ENCODE assay signal across 21 cellular contexts in the genomic region with DNA sequence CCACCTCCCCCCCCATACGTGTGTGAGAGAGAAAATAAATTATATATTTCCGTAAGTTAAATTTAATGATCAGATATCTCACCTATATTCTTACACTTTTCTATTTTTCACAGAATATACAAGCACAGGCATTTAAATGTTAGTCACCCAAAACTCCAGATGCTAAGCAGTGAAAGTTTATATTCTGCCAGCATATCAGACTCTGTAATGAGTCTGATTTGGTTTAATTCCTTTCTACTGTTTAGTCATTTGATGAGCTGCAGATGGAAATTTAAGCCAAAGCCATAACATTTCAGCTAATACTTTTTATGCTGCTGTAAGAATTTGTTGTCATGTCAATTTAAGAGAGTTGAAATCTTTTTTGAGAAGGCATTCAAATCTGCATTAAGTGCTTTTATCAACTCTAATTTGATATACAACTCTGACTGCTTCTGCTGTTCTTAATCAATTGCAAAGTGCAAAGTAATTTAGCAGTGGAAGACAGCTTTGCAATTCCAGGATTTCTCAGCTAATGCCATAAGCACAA. TPM values are rescaled to one million over a fixed set of nuclear protein-coding genes. Genes with fewer than 3 reads are reported as not detected.
A peak's percentile ranks its signal among the peaks of the same experiment; 100 is the strongest.
DNase-seq lines count a peak whose midpoint lies in the region; ATAC-seq, FAIRE-seq and TF ChIP-seq lines count a peak whose summit lies in the region.
"Had no signal": no experiment of that assay in that cellular context is flagged by ENCODE, and none has a peak within 500 bp of the region (broad histone marks: within the 10 kb centered on the region; RNA-seq: fewer than 3 reads in every experiment).

No MANE protein-coding gene starts in this region.

- H4K8ac ChIP-seq in IMR-90 (ENCODE audit: low read depth in 2 of 2, low read length in 2 of 2): no peak overlapping the region

- no peaks in the 10 kb centered on the region for H3K9me3 ChIP-seq in IMR-90 (ENCODE audit: control insufficient read depth, insufficient read depth, low read length)
- H3K9me3 ChIP-seq: Peyer's patch had no signal

- CTCF ChIA-PET in IMR-90 (lab: Yijun Ruan, JAX): interaction anchor here (0.6 kb wide), 1 partner anchor 705 kb away, joined by 3 read pairs; no protein-coding TSS in a partner anchor

- FAIRE-seq in HTR-8/SVneo (lab: Jason Lieb, UNC): no peak

- H3K4me1 Mint-ChIP-seq in nephron: peaks cover 57% of the 10 kb centered on the region

- dilution Hi-C loops in IMR-90 (cut with HindIII; ENCODE audit: low sequenced_read_pairs, unreplicated experiment): no loop called here

- peak overlapping the region; percentile 84 for H2BK5ac ChIP-seq in IMR-90 (ENCODE audit: low read depth, low read length, poor library complexity, severe bottlenecking)

- no peak overlapping the region for H3K23ac ChIP-seq in IMR-90 (ENCODE audit: low read depth, low read length)

- H3K18ac ChIP-seq in IMR-90 (ENCODE audit: low read depth, low read length): no peak overlapping the region

- no peak overlapping the region for H3K9ac ChIP-seq in IMR-90 (ENCODE audit: low read depth, low read length)
- H3K9ac ChIP-seq: KMS-11 had no signal

- H2BK15ac ChIP-seq in IMR-90 (ENCODE audit: low read depth, low read length): no peak overlapping the region

- H4K91ac ChIP-seq in IMR-90 (ENCODE audit: insufficient read depth, low read depth, low read length): no peak overlapping the region

- intact Hi-C loops in IMR-90 (cut with micrococcal nuclease): loop anchor here (10.0 kb wide), 1 partner anchor 45 kb away; no protein-coding TSS in a partner anchor

- H3K4me3 Mint-ChIP-seq in nephron: no peak overlapping the region
- H3K4me3 Mint-ChIP-seq: B cell; CD4-positive, alpha-beta T cell; HFFc6 had no signal

- H3K79me1 ChIP-seq in IMR-90 (ENCODE audit: low read depth in 1 of 2, low read length in 2 of 2): peaks cover 2 to 24% of the 10 kb centered on the region in 2 experiments; a peak in 3 of 4 replicates

- H3K4me2 ChIP-seq in IMR-90 (ENCODE audit: low read depth, low read length): peak overlapping the region; percentile 74; the same call in 1 of the 2 replicates
- H3K4me2 ChIP-seq: KMS-11 had no signal

- no peaks in the 10 kb centered on the region for H3K36me3 Mint-ChIP-seq in nephron (ENCODE audit: low read depth)

- H3K4me3 ChIP-seq in IMR-90 (ENCODE audit: insufficient read depth, low read depth, low read length) (no peak overlapping the region), coronary artery (no peak overlapping the region)
- H3K4me3 ChIP-seq: Peyer's patch had no signal

- no peaks in the 10 kb centered on the region for H3K36me3 ChIP-seq in IMR-90 (ENCODE audit: control insufficient read depth, insufficient read depth, low read length)
- H3K36me3 ChIP-seq: Peyer's patch had no signal

- no peak overlapping the region for H3K56ac ChIP-seq in IMR-90 (ENCODE audit: extremely low read depth, insufficient read depth, low read length)

- no peak overlapping the region for H2BK120ac ChIP-seq in IMR-90 (ENCODE audit: low read depth, low read length)

- peak; percentile 20 for DNase-seq in AG08396 (ENCODE audit: low spot score)
- peak; percentile 64 for DNase-seq in IMR-90
- DNase-seq in coronary artery (ENCODE audit: low spot score): no peak
- no peak for DNase-seq in superior temporal gyrus (ENCODE audit: extremely low spot score)
- no peak for DNase-seq in HTR-8/SVneo (ENCODE audit: insufficient read length, low spot score)
- DNase-seq in NCI-H2227 treated with DMSO at 0.1 percent for 48 hours (lab: John Stamatoyannopoulos, UW): no peak
- DNase-seq: Calu3; CD4-positive, alpha-beta T cell; DMS79; GDM1; HFFc6; NCI-H1092; NCI-H1930; NCI-H510A treated with DMSO at 0.1 percent for 48 hours; Peyer's patch; SHP77 treated with DMSO at 0.1 percent for 48 hours; SW 1271 had no signal

- H4K20me1 ChIP-seq in IMR-90 (ENCODE audit: insufficient read depth, low read length): no peaks in the 10 kb centered on the region

- H3K9me3 Mint-ChIP-seq in nephron: no peaks in the 10 kb centered on the region
- H3K9me3 Mint-ChIP-seq: HFFc6 had no signal

- TF ChIP-seq RAD21 in IMR-90 (IDR thresholded peaks at IDR 0.05; ENCODE audit: low read length): no peak

- no peak overlapping the region for H2BK20ac ChIP-seq in IMR-90 (ENCODE audit: low read depth, low read length)

- peaks cover 5% of the 10 kb centered on the region; the same call in 1 of the 2 replicates for H3K9me1 ChIP-seq in IMR-90 (ENCODE audit: insufficient read depth, low read length)

- H3K27ac Mint-ChIP-seq in nephron: peak overlapping the region in 2 of 3 experiments; percentile 28 to 43
- H3K27ac Mint-ChIP-seq: B cell, HFFc6 had no signal

- H3K4ac ChIP-seq in IMR-90 (ENCODE audit: low read depth, low read length): no peak overlapping the region

- H2AK9ac ChIP-seq in IMR-90 (replicated peaks; ENCODE audit: low read depth, low read length, poor library complexity): no peak overlapping the region

- no peak overlapping the region for H2AFZ ChIP-seq in IMR-90 (replicated peaks; ENCODE audit: low read length, poor library complexity)

- H3K27ac ChIP-seq in IMR-90 (ENCODE audit: insufficient read depth, low read length) (no peak overlapping the region), coronary artery (peak overlapping the region; percentile 41 to 62)
- H3K27ac ChIP-seq: KMS-11, Peyer's patch had no signal

- no CpG with 5 or more reads among the region's 2 CpGs for WGBS in IMR-90 (ENCODE audit: extremely low coverage in 2 of 2, insufficient read length in 1 of 2), 2 experiments

- no peaks in the 10 kb centered on the region for H3K27me3 ChIP-seq in IMR-90 (ENCODE audit: control insufficient read depth, insufficient read depth, low read length)
- H3K27me3 ChIP-seq: Peyer's patch had no signal

- no peak overlapping the region for H2AK5ac ChIP-seq in IMR-90 (ENCODE audit: low read depth, low read length)

- in situ Hi-C loops in IMR-90 (cut with MboI; ENCODE audit: low sequenced_read_pairs): no loop called here

- H3K14ac ChIP-seq in IMR-90 (replicated peaks; ENCODE audit: low read depth, low read length): no peak overlapping the region

- POLR2A ChIA-PET in IMR-90 (lab: Charles Lee; ENCODE audit: unreplicated experiment): no interaction called here

- peaks cover 13% of the 10 kb centered on the region for H3K4me1 ChIP-seq in IMR-90 (ENCODE audit: control insufficient read depth, insufficient read depth, low read length)

- H4K5ac ChIP-seq in IMR-90 (ENCODE audit: low read depth, low read length): no peak overlapping the region

- peaks cover under 1% of the 10 kb centered on the region for H3K27me3 Mint-ChIP-seq in nephron (ENCODE audit: low read depth)
- H3K27me3 Mint-ChIP-seq: B cell; CD4-positive, alpha-beta T cell had no signal

- ATAC-seq in IMR-90 (ENCODE audit: low read depth): peak; percentile 78
- no peak for ATAC-seq in activated CD4-positive, CD25-positive, alpha-beta regulatory T cell treated with anti-CD3 and anti-CD28 coated beads, Interleukin-2, amount 50 U/mL, for 24 hours

- BruUV-seq in IMR-90 (replicated peaks; lab: Mats Ljungman, UMichigan): no TSS peak

- TF ChIP-seq CTCF in IMR-90 (conservative IDR thresholded peaks at IDR 0.05; ENCODE audit: low read depth, low read length): no peak
- no peak for TF ChIP-seq CTCF in coronary artery (IDR thresholded peaks at IDR 0.05)
- TF ChIP-seq CTCF in nephron (IDR thresholded peaks at IDR 0.05; ENCODE audit: unreplicated experiment in 3 of 3): no peak

- no peak for TF ChIP-seq POLR2A in IMR-90 (IDR thresholded peaks at IDR 0.05; ENCODE audit: low read depth, low read length)

TF ChIP-seq in IMR-90, 13 proteins besides CTCF, POLR2A, EP300 and RAD21:
- TF ChIP-seq SMC3 (IDR thresholded peaks at IDR 0.05; ENCODE audit: low read depth, low read length) (no peak), MXI1 (IDR thresholded peaks at IDR 0.05; ENCODE audit: borderline replicate concordance, low read depth, low read length) (no peak), FOS (IDR thresholded peaks at IDR 0.05; ENCODE audit: low read depth, low read length) (no peak), MAFK (IDR thresholded peaks at IDR 0.05; ENCODE audit: low read depth, low read length) (no peak)

RNA-seq across cellular contexts. Expression of a gene that starts 8.0 kb away (rescaled TPM):
- total RNA-seq in IMR-90 (2012; rRNA removed): 3.0 and 4.2 TPM in 2 replicates
- 3.0 and 4.8 TPM in 2 replicates for polyA plus RNA-seq in IMR-90 (2012; rRNA removed)
- polyA plus RNA-seq in IMR-90 (2012; cell fraction: cytosol; rRNA removed): 3.6 and 4.1 TPM in 2 replicates
- polyA plus RNA-seq in IMR-90 (2012; cell fraction: nucleus; rRNA removed; ENCODE audit: low replicate concordance): 5.4 and 11.0 TPM in 2 replicates

Comparison
In these comparisons a context has a peak if more than half of its experiments do, and no peak if none do; other contexts are left out.
1. DNase-seq: peak in AG08396 (single experiment) and IMR-90 (single experiment); none in coronary artery (single experiment), superior temporal gyrus (single experiment), HTR-8/SVneo (single experiment) and NCI-H2227 treated with DMSO at 0.1 percent for 48 hours (single experiment).